ENCODE assay signal across 8 cellular contexts in genomic region chr11:94128746-94129504, GRCh38. TPM values are rescaled to one million over a fixed set of nuclear protein-coding genes. Genes with fewer than 3 reads are reported as not detected.
DNase-seq lines count a peak whose midpoint lies in the region; ATAC-seq and TF ChIP-seq lines count a peak whose summit lies in the region.

PANX1 (plus strand) TSS chr11:94128841; CDS start chr11:94129313, 472 bp downstream.

- no peaks in the 10 kb centered on the region for H3K9me3 Mint-ChIP-seq in central memory CD8-positive, alpha-beta T cell

- no peaks in the 10 kb centered on the region for H3K36me3 ChIP-seq in kidney epithelial cell (ENCODE audit: control insufficient read depth, insufficient read depth, low read length)

- no peaks in the 10 kb centered on the region for H3K27me3 ChIP-seq in kidney epithelial cell (ENCODE audit: control insufficient read depth, insufficient read depth, low read length)

- H3K27me3 Mint-ChIP-seq in central memory CD8-positive, alpha-beta T cell, result no peaks in the 10 kb centered on the region

- no peak for TF ChIP-seq CTCF in kidney epithelial cell (IDR thresholded peaks at IDR 0.05; ENCODE audit: insufficient read depth, low read length, poor library complexity, severe bottlenecking)

- H3K27ac Mint-ChIP-seq in central memory CD8-positive, alpha-beta T cell (ENCODE audit: low read depth), result no peak within 1 kb of the TSS

- ATAC-seq in GM18907 (IDR thresholded peaks at IDR 0.05; ENCODE audit: unreplicated experiment) (peak; percentile 86), HG03135 (IDR thresholded peaks at IDR 0.05; ENCODE audit: unreplicated experiment) (peak; percentile 88)
- ATAC-seq in central memory CD8-positive, alpha-beta T cell (replicated peaks; ENCODE audit: extremely low read depth, poor library complexity, severe bottlenecking), result peak; percentile 89

- peaks cover 31% of the 10 kb centered on the region for H3K4me1 Mint-ChIP-seq in central memory CD8-positive, alpha-beta T cell

- DNase-seq in AG08395 (ENCODE audit: low spot score), result peak; percentile 70
- DNase-seq in NCI-H2227 (lab: John Stamatoyannopoulos, UW; ENCODE audit: unreplicated experiment), result peak; percentile 89
- DNase-seq in activated CD4-positive, CD25-positive, alpha-beta regulatory T cell (lab: John Stamatoyannopoulos, UW), result peak; percentile 43 to 55 (median 44)
- peak; percentile 21 to 53 for DNase-seq in central memory CD8-positive, alpha-beta T cell (ENCODE audit: low spot score in 2 of 2)
- DNase-seq in kidney epithelial cell (ENCODE audit: low read depth), result peak; percentile 54
- peak; percentile 30 to 60 for DNase-seq in stimulated activated CD4-positive, alpha-beta T cell treated with anti-CD3 and anti-CD28 coated beads, Interleukin-15, amount 100 ng/mL, for 48 hours (ENCODE audit: low read depth in 2 of 2)

- H3K4me3 ChIP-seq in kidney epithelial cell (ENCODE audit: low read depth, low read length), result peak within 1 kb of the TSS; percentile 83

- peaks cover 11% of the 10 kb centered on the region for H3K36me3 Mint-ChIP-seq in central memory CD8-positive, alpha-beta T cell (ENCODE audit: insufficient read depth)

- H3K4me3 Mint-ChIP-seq in central memory CD8-positive, alpha-beta T cell, result no peak within 1 kb of the TSS

RNA-seq across cellular contexts. Expression of gene PANX1, which starts in this region (rescaled TPM):
- 56.5 and 60.5 TPM in 2 replicates for total RNA-seq in kidney epithelial cell

Comparison
In these comparisons a context has a peak if more than half of its experiments do, and no peak if none do; other contexts are left out.
1. Peak in every context shown above with its lines: DNase-seq, ATAC-seq and H3K4me3 ChIP-seq.
2. DNase-seq: peak in every context shown above with its lines; median percentile 89 in NCI-H2227; 70 in AG08395; 54 in kidney epithelial cell; 45 in stimulated activated CD4-positive, alpha-beta T cell treated with anti-CD3 and anti-CD28 coated beads, Interleukin-15, amount 100 ng/mL, for 48 hours; 44 in activated CD4-positive, CD25-positive, alpha-beta regulatory T cell; 37 in central memory CD8-positive, alpha-beta T cell.